Comparison of ENCODE assay signal across 8 cellular contexts in the genomic region with DNA sequence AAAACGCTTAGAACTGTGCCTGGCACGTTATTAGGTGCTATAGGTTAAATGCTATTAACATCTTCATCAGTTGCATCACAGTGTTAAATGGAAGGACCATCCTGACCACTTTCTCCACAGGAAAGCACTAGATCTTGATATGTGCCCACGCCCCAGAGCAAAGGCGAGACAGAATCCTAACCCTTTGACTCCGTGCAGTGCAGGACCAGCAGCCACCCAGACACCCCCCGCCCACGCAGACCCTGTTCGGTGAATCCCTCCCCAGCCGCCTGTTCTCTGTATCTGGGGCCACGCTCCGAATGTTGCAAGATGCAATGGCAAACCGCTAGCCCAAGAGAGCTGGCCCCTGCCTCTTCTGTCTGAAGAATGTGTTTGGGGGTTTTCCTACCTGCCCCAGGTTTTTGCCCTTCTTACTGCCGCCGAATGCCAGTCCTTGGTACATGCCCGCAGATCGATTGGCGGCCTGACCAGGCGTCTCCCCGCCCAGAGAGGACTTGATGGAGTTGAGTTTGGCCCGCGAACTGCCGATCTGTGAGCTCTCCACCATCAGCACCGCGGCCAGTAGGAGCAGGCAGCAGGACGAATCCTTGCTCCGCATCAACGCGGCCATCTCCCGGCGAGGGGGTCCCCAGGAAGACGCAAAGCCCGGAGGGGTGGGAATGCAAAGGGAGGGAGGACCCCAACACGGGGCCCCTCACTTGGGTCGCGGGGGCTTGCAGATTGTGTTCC. TPM values are rescaled to one million over a fixed set of nuclear protein-coding genes. Genes with fewer than 3 reads are reported as not detected.
A peak's percentile ranks its signal among the peaks of the same experiment; 100 is the strongest.
DNase-seq lines count a peak whose midpoint lies in the region; ATAC-seq and TF ChIP-seq lines count a peak whose summit lies in the region.

No MANE protein-coding gene starts in this region.

- TF ChIP-seq CTCF in GM10266 (IDR thresholded peaks at IDR 0.05; ENCODE audit: control insufficient read depth, insufficient read depth, low read depth, missing control alignments) (no peak), WI38 (IDR thresholded peaks at IDR 0.05; ENCODE audit: low read depth, low read length) (no peak), cardiac muscle cell (IDR thresholded peaks at IDR 0.05; ENCODE audit: low read depth, low read length) (no peak)

- DNase-seq in GM10266 (ENCODE audit: extremely low spot score) (peak; percentile 6), cardiac muscle cell (ENCODE audit: low read depth in 1 of 2, low spot score in 1 of 2) (peak; percentile 29 to 51), NCI-H1048 (lab: John Stamatoyannopoulos, UW) (no peak), NCI-H146 (lab: John Stamatoyannopoulos, UW) (no peak), SKM-1 treated with dmso at 0.1 percent for 144 hours (lab: John Stamatoyannopoulos, UW; ENCODE audit: unreplicated experiment) (no peak)

- H3K36me3 ChIP-seq in cardiac muscle cell (no peaks in the 10 kb centered on the region), rectal smooth muscle tissue (ENCODE audit: control insufficient read depth, insufficient read depth, low read length) (no peaks in the 10 kb centered on the region)

- H3K9ac ChIP-seq in rectal smooth muscle tissue (ENCODE audit: low read length): no peak overlapping the region

- H3K27ac ChIP-seq in cardiac muscle cell (no peak overlapping the region), rectal smooth muscle tissue (ENCODE audit: low read depth, low read length) (no peak overlapping the region)

- ATAC-seq in GM21825 (IDR thresholded peaks at IDR 0.05; ENCODE audit: unreplicated experiment): no peak

- H3K27me3 ChIP-seq in cardiac muscle cell (peaks cover 100% of the 10 kb centered on the region), rectal smooth muscle tissue (ENCODE audit: control insufficient read depth, insufficient read depth, low read length) (peaks cover 2% of the 10 kb centered on the region)

- H3K4me3 ChIP-seq in WI38 (ENCODE audit: low read depth, low read length) (peak overlapping the region; percentile 57), cardiac muscle cell (peak overlapping the region; percentile 30), rectal smooth muscle tissue (ENCODE audit: low read length) (peak overlapping the region; percentile 63)

- H3K4me1 ChIP-seq in cardiac muscle cell (ENCODE audit: low read depth): peaks cover 16% of the 10 kb centered on the region
- peaks cover 9% of the 10 kb centered on the region for H3K4me1 ChIP-seq in rectal smooth muscle tissue (ENCODE audit: control insufficient read depth, insufficient read depth, low read length)

- H3K9me3 ChIP-seq in cardiac muscle cell (ENCODE audit: low read depth): no peaks in the 10 kb centered on the region

RNA-seq across cellular contexts. Expression of a gene that starts 1.0 kb away (rescaled TPM):
- 0.06 and 0.07 TPM in 2 replicates for total RNA-seq in cardiac muscle cell
- 0.23 TPM in 1 of 2 replicates, not detected in the other for polyA plus RNA-seq in cardiac muscle cell

Comparison
In these comparisons a context has a peak if more than half of its experiments do, and no peak if none do; other contexts are left out.
1. DNase-seq: peak in GM10266 (single experiment) and cardiac muscle cell (2 of 2); none in NCI-H1048 (single experiment), NCI-H146 (single experiment) and SKM-1 treated with dmso at 0.1 percent for 144 hours (single experiment).
2. Peak in every context shown above with its lines, with median percentiles within 50 percentile points of each other: H3K4me3 ChIP-seq.